ENCODE assay signal across 9 cellular contexts in genomic region chr20:58048096-58048702, GRCh38.
DNase-seq lines count a peak whose midpoint lies in the region; ATAC-seq and TF ChIP-seq lines count a peak whose summit lies in the region.
"Had no signal": no experiment of that assay in that cellular context is flagged by ENCODE, and none has a peak within 500 bp of the region (broad histone marks: within the 10 kb centered on the region; RNA-seq: fewer than 3 reads in every experiment).

No MANE protein-coding gene starts in this region.

- CTCF ChIA-PET in CD8-positive, alpha-beta T cell (lab: Charles Lee) = no interaction called here

- H3K4me1 Mint-ChIP-seq in GM23338 = peaks cover 21% of the 10 kb centered on the region
- H3K4me1 Mint-ChIP-seq in osteocyte (ENCODE audit: unreplicated experiment) = peaks cover 2% of the 10 kb centered on the region
- H3K4me1 Mint-ChIP-seq in CD8-positive, alpha-beta T cell (ENCODE audit: low read depth) = no peaks in the 10 kb centered on the region

- H3K9me3 ChIP-seq in CD8-positive, alpha-beta T cell (ENCODE audit: low read length) = no peaks in the 10 kb centered on the region
- H3K9me3 ChIP-seq: ovary had no signal

- no peak overlapping the region for H3K27ac Mint-ChIP-seq in GM23338
- no peak overlapping the region for H3K27ac Mint-ChIP-seq in osteocyte (ENCODE audit: unreplicated experiment)
- H3K27ac Mint-ChIP-seq in CD8-positive, alpha-beta T cell = no peak overlapping the region

- H3F3A ChIP-seq in GM23338 (replicated peaks; ENCODE audit: low read depth) = no peaks in the 10 kb centered on the region

- POLR2A ChIA-PET in CD8-positive, alpha-beta T cell (lab: Charles Lee) = no interaction called here

- H3K4me2 ChIP-seq in GM23338 = no peak overlapping the region

- H3K4me3 Mint-ChIP-seq in GM23338 = no peak overlapping the region
- no peak overlapping the region for H3K4me3 Mint-ChIP-seq in osteocyte (ENCODE audit: unreplicated experiment)
- no peak overlapping the region for H3K4me3 Mint-ChIP-seq in CD8-positive, alpha-beta T cell

- H4K20me1 ChIP-seq in GM23338 (replicated peaks; ENCODE audit: insufficient read depth) = no peaks in the 10 kb centered on the region

- DNase-seq in GM23338 (ENCODE audit: low spot score) = peak; percentile 70
- DNase-seq in NCI-H446 treated with DMSO at 0.1 percent for 48 hours (lab: John Stamatoyannopoulos, UW) = peak; percentile 83
- DNase-seq in dedifferentiated amniotic fluid mesenchymal stem cell (ENCODE audit: extremely low spot score) = peak; percentile 19
- DNase-seq in osteocyte (ENCODE audit: extremely low spot score, unreplicated experiment) = peak; percentile 60
- no peak for DNase-seq in CD8-positive, alpha-beta T cell

- H3K79me2 ChIP-seq in GM23338 (replicated peaks; ENCODE audit: insufficient read depth) = no peaks in the 10 kb centered on the region

- H2AFZ ChIP-seq in GM23338 = no peak overlapping the region

- H3K36me3 Mint-ChIP-seq in GM23338 (ENCODE audit: low read depth) (no peaks in the 10 kb centered on the region), osteocyte (ENCODE audit: unreplicated experiment) (no peaks in the 10 kb centered on the region)
- no peaks in the 10 kb centered on the region for H3K36me3 Mint-ChIP-seq in CD8-positive, alpha-beta T cell

- no peaks in the 10 kb centered on the region for H3K36me3 ChIP-seq in GM23338 (ENCODE audit: insufficient read depth)
- H3K36me3 ChIP-seq in CD8-positive, alpha-beta T cell (ENCODE audit: insufficient read depth, low read length) = no peaks in the 10 kb centered on the region
- H3K36me3 ChIP-seq: ovary had no signal

- H3K27ac ChIP-seq in GM23338 (ENCODE audit: low read depth) = no peak overlapping the region
- H3K27ac ChIP-seq in CD8-positive, alpha-beta T cell (ENCODE audit: low read depth, low read length) = no peak overlapping the region
- H3K27ac ChIP-seq: ovary had no signal

- intact Hi-C loops in CD8-positive, alpha-beta T cell (cut with DNase I, micrococcal nuclease) = no loop called here

- TF ChIP-seq CTCF in GM23338 (conservative IDR thresholded peaks at IDR 0.05; ENCODE audit: low read depth in 2 of 2) (no peak), osteocyte (IDR thresholded peaks at IDR 0.05) (no peak)
- TF ChIP-seq CTCF in CD8-positive, alpha-beta T cell (IDR thresholded peaks at IDR 0.05) = no peak

- ATAC-seq in GM23338 (peak; percentile 69), GM21526 (IDR thresholded peaks at IDR 0.05; ENCODE audit: low FRiP score, unreplicated experiment) (no peak), GM19455 (IDR thresholded peaks at IDR 0.05; ENCODE audit: unreplicated experiment) (no peak), GM21786 (IDR thresholded peaks at IDR 0.05; ENCODE audit: unreplicated experiment) (no peak)
- ATAC-seq in CD8-positive, alpha-beta T cell = no peak

- peaks cover 2% of the 10 kb centered on the region for H3K27me3 Mint-ChIP-seq in GM23338 (ENCODE audit: insufficient read depth, low read depth, poor library complexity)
- H3K27me3 Mint-ChIP-seq in osteocyte (ENCODE audit: unreplicated experiment) = peaks cover 32% of the 10 kb centered on the region
- H3K27me3 Mint-ChIP-seq in CD8-positive, alpha-beta T cell (ENCODE audit: low read depth) = peaks cover 9% of the 10 kb centered on the region

- H3K9me3 Mint-ChIP-seq in GM23338 = peaks cover 10% of the 10 kb centered on the region; the same call in 2 of the 3 replicates
- H3K9me3 Mint-ChIP-seq in osteocyte (ENCODE audit: unreplicated experiment) = peaks cover 18% of the 10 kb centered on the region
- H3K9me3 Mint-ChIP-seq in CD8-positive, alpha-beta T cell = peaks cover 9% of the 10 kb centered on the region

- 0 out of 2 replicates have a peak, but pooled peaks cover 6% of the 10 kb centered on the region for H3K9me2 ChIP-seq in GM23338 (ENCODE audit: insufficient read depth)

- H3K4me3 ChIP-seq in GM23338 = no peak overlapping the region
- no peak overlapping the region for H3K4me3 ChIP-seq in CD8-positive, alpha-beta T cell (ENCODE audit: low read depth, low read length)
- H3K4me3 ChIP-seq: ovary had no signal

- peaks cover 11% of the 10 kb centered on the region for H3K4me1 ChIP-seq in GM23338 (ENCODE audit: insufficient read depth)
- H3K4me1 ChIP-seq in CD8-positive, alpha-beta T cell (ENCODE audit: insufficient read depth, low read length) = no peaks in the 10 kb centered on the region

- no peaks in the 10 kb centered on the region for H3K27me3 ChIP-seq in GM23338 (ENCODE audit: insufficient read depth)
- H3K27me3 ChIP-seq in CD8-positive, alpha-beta T cell (ENCODE audit: insufficient read depth, low read length) = no peaks in the 10 kb centered on the region
- H3K27me3 ChIP-seq: ovary had no signal

TF ChIP-seq in GM23338, 12 proteins besides CTCF, POLR2A, EP300 and RAD21 (continues in another document):
- TF ChIP-seq, protein P1, sequence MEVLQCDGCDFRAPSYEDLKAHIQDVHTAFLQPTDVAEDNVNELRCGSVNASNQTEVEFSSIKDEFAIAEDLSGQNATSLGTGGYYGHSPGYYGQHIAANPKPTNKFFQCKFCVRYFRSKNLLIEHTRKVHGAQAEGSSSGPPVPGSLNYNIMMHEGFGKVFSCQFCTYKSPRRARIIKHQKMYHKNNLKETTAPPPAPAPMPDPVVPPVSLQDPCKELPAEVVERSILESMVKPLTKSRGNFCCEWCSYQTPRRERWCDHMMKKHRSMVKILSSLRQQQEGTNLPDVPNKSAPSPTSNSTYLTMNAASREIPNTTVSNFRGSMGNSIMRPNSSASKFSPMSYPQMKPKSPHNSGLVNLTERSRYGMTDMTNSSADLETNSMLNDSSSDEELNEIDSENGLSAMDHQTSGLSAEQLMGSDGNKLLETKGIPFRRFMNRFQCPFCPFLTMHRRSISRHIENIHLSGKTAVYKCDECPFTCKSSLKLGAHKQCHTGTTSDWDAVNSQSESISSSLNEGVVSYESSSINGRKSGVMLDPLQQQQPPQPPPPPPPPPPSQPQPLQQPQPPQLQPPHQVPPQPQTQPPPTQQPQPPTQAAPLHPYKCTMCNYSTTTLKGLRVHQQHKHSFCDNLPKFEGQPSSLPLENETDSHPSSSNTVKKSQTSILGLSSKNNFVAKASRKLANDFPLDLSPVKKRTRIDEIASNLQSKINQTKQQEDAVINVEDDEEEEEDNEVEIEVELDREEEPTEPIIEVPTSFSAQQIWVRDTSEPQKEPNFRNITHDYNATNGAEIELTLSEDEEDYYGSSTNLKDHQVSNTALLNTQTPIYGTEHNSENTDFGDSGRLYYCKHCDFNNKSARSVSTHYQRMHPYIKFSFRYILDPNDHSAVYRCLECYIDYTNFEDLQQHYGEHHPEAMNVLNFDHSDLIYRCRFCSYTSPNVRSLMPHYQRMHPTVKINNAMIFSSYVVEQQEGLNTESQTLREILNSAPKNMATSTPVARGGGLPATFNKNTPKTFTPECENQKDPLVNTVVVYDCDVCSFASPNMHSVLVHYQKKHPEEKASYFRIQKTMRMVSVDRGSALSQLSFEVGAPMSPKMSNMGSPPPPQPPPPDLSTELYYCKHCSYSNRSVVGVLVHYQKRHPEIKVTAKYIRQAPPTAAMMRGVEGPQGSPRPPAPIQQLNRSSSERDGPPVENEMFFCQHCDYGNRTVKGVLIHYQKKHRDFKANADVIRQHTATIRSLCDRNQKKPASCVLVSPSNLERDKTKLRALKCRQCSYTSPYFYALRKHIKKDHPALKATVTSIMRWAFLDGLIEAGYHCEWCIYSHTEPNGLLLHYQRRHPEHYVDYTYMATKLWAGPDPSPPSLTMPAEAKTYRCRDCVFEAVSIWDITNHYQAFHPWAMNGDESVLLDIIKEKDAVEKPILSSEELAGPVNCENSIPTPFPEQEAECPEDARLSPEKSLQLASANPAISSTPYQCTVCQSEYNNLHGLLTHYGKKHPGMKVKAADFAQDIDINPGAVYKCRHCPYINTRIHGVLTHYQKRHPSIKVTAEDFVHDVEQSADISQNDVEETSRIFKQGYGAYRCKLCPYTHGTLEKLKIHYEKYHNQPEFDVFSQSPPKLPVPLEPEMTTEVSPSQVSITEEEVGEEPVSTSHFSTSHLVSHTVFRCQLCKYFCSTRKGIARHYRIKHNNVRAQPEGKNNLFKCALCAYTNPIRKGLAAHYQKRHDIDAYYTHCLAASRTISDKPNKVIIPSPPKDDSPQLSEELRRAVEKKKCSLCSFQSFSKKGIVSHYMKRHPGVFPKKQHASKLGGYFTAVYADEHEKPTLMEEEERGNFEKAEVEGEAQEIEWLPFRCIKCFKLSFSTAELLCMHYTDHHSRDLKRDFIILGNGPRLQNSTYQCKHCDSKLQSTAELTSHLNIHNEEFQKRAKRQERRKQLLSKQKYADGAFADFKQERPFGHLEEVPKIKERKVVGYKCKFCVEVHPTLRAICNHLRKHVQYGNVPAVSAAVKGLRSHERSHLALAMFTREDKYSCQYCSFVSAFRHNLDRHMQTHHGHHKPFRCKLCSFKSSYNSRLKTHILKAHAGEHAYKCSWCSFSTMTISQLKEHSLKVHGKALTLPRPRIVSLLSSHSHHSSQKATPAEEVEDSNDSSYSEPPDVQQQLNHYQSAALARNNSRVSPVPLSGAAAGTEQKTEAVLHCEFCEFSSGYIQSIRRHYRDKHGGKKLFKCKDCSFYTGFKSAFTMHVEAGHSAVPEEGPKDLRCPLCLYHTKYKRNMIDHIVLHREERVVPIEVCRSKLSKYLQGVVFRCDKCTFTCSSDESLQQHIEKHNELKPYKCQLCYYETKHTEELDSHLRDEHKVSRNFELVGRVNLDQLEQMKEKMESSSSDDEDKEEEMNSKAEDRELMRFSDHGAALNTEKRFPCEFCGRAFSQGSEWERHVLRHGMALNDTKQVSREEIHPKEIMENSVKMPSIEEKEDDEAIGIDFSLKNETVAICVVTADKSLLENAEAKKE (CRISPR knock-in tag; IDR thresholded peaks at IDR 0.05) = no peak

Comparison
In these comparisons a context has a peak if more than half of its experiments do, and no peak if none do; other contexts are left out.
1. DNase-seq: peak in GM23338 (single experiment), NCI-H446 treated with DMSO at 0.1 percent for 48 hours (single experiment), dedifferentiated amniotic fluid mesenchymal stem cell (single experiment) and osteocyte (single experiment); none in CD8-positive, alpha-beta T cell (0 of 7).